Comparison of ENCODE assay signal across 11 cellular contexts in the genomic region with DNA sequence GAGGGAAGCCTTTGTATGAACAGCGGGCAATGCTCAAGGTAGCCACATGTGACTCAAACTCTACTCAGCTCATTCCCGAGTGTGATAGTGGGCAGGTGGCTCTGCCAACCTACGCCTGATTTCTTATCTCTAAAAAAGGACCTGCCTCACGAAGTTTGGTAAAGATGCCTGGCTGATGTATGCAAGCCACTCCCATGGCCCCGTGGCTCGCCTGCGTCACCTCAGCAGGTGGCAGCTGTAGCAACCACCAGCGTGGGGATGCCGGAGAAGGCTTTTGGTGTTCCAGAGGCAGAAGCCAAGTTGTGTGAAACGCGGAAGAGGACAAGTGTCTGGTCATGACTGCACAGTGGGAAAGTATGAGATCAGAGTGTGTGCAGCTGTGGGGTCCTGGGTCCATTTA. TPM values are rescaled to one million over a fixed set of nuclear protein-coding genes. Genes with fewer than 3 reads are reported as not detected.
DNase-seq lines count a peak whose midpoint lies in the region; ATAC-seq and TF ChIP-seq lines count a peak whose summit lies in the region.
"Had no signal": no experiment of that assay in that cellular context is flagged by ENCODE, and none has a peak within 500 bp of the region (broad histone marks: within the 10 kb centered on the region; RNA-seq: fewer than 3 reads in every experiment).

No MANE protein-coding gene starts in this region.

- peak overlapping the region; percentile 19 for H3K4me3 Mint-ChIP-seq in CD8-positive, alpha-beta T cell
- H3K4me3 Mint-ChIP-seq in activated naive CD8-positive, alpha-beta T cell treated with anti-CD3 and anti-CD28 coated beads for 36 hours: no peak overlapping the region
- no peak overlapping the region for H3K4me3 Mint-ChIP-seq in nephron

- H3K27me3 Mint-ChIP-seq in CD8-positive, alpha-beta T cell (ENCODE audit: low read depth): peaks cover 10% of the 10 kb centered on the region
- H3K27me3 Mint-ChIP-seq in activated naive CD8-positive, alpha-beta T cell treated with anti-CD3 and anti-CD28 coated beads for 36 hours: peaks cover 24% of the 10 kb centered on the region
- no peaks in the 10 kb centered on the region for H3K27me3 Mint-ChIP-seq in nephron (ENCODE audit: low read depth)

- CTCF ChIA-PET in CD8-positive, alpha-beta T cell (lab: Charles Lee): interaction anchor here (1.1 to 2.0 kb wide), 2 partner anchors 15 to 36 kb away, joined by 3 to 6 read pairs; no protein-coding TSS in a partner anchor

- no peaks in the 10 kb centered on the region for H3K36me3 ChIP-seq in CD8-positive, alpha-beta T cell (ENCODE audit: insufficient read depth, low read length)

- no peaks in the 10 kb centered on the region for H3K36me3 Mint-ChIP-seq in CD8-positive, alpha-beta T cell
- peaks cover 27% of the 10 kb centered on the region for H3K36me3 Mint-ChIP-seq in activated naive CD8-positive, alpha-beta T cell treated with anti-CD3 and anti-CD28 coated beads for 36 hours
- peaks cover 21% of the 10 kb centered on the region for H3K36me3 Mint-ChIP-seq in nephron (ENCODE audit: low read depth)

- no peak overlapping the region for H3K27ac ChIP-seq in CD8-positive, alpha-beta T cell (ENCODE audit: low read depth, low read length)

- H3K9me3 ChIP-seq in CD8-positive, alpha-beta T cell (ENCODE audit: low read length): no peaks in the 10 kb centered on the region

- POLR2A ChIA-PET in CD8-positive, alpha-beta T cell (lab: Charles Lee): interaction anchor here (1.6 kb wide), 1 partner anchor 20 kb away, joined by 3 read pairs; no protein-coding TSS in a partner anchor

- no peak overlapping the region for H3K4me3 ChIP-seq in CD8-positive, alpha-beta T cell (ENCODE audit: low read depth, low read length)
- no peak overlapping the region for H3K4me3 ChIP-seq in lower leg skin (ENCODE audit: low read depth, poor library complexity, severe bottlenecking)
- H3K4me3 ChIP-seq: coronary artery had no signal

- no peak for TF ChIP-seq POLR2A in lower leg skin (IDR thresholded peaks at IDR 0.05)

- 78 to 85% methylated on average over 11 of the region's 11 CpGs for WGBS in lower leg skin, 2 donors

- H3K27me3 ChIP-seq in CD8-positive, alpha-beta T cell (ENCODE audit: insufficient read depth, low read length): no peaks in the 10 kb centered on the region

- no peak for DNase-seq in CD8-positive, alpha-beta T cell
- peak; percentile 43 for DNase-seq in NCI-H2196 treated with DMSO at 0.1 percent for 48 hours (lab: John Stamatoyannopoulos, UW; ENCODE audit: unreplicated experiment)
- no peak for DNase-seq in activated naive CD8-positive, alpha-beta T cell treated with anti-CD3 and anti-CD28 coated beads for 36 hours
- DNase-seq in lower leg skin (ENCODE audit: low spot score in 2 of 2): no peak
- no peak for DNase-seq in SKM-1 treated with dmso at 0.1 percent for 144 hours (lab: John Stamatoyannopoulos, UW; ENCODE audit: unreplicated experiment)
- no peak for DNase-seq in ureter (ENCODE audit: low spot score)
- DNase-seq: Calu3, NCI-H446 had no signal

- ATAC-seq in CD8-positive, alpha-beta T cell: no peak
- no peak for ATAC-seq in GM18873 (IDR thresholded peaks at IDR 0.05; ENCODE audit: low FRiP score, unreplicated experiment)

- no peaks in the 10 kb centered on the region for H3K9me3 Mint-ChIP-seq in CD8-positive, alpha-beta T cell
- no peaks in the 10 kb centered on the region for H3K9me3 Mint-ChIP-seq in activated naive CD8-positive, alpha-beta T cell treated with anti-CD3 and anti-CD28 coated beads for 36 hours
- no peaks in the 10 kb centered on the region for H3K9me3 Mint-ChIP-seq in nephron

- intact Hi-C loops in CD8-positive, alpha-beta T cell (cut with DNase I, micrococcal nuclease): no loop called here
- intact Hi-C loops in lower leg skin (cut with DNase I; ENCODE audit: low total_unique reads): no loop called here

- peaks cover 32% of the 10 kb centered on the region for H3K4me1 ChIP-seq in CD8-positive, alpha-beta T cell (ENCODE audit: insufficient read depth, low read length)

- H3K27ac Mint-ChIP-seq in CD8-positive, alpha-beta T cell: peak overlapping the region; percentile 84
- peak overlapping the region; percentile 87 for H3K27ac Mint-ChIP-seq in activated naive CD8-positive, alpha-beta T cell treated with anti-CD3 and anti-CD28 coated beads for 36 hours
- peak overlapping the region; percentile 71 to 87 (median 82) for H3K27ac Mint-ChIP-seq in nephron

- no peak for TF ChIP-seq CTCF in CD8-positive, alpha-beta T cell (IDR thresholded peaks at IDR 0.05)
- no peak for TF ChIP-seq CTCF in nephron (IDR thresholded peaks at IDR 0.05; ENCODE audit: unreplicated experiment in 3 of 3)
- TF ChIP-seq CTCF in lower leg skin (IDR thresholded peaks at IDR 0.05): no peak

- H3K4me1 Mint-ChIP-seq in CD8-positive, alpha-beta T cell (ENCODE audit: low read depth): peaks cover 32% of the 10 kb centered on the region
- peaks cover 23% of the 10 kb centered on the region for H3K4me1 Mint-ChIP-seq in activated naive CD8-positive, alpha-beta T cell treated with anti-CD3 and anti-CD28 coated beads for 36 hours
- peaks cover 55% of the 10 kb centered on the region for H3K4me1 Mint-ChIP-seq in nephron

RNA-seq across cellular contexts. Expression of a gene that starts 5.4 kb away (rescaled TPM):
- under 1 TPM; 0.31 to 0.52 TPM for total RNA-seq in CD8-positive, alpha-beta T cell
- 10 to 100 TPM; 65.4 to 65.6 TPM for total RNA-seq in activated naive CD8-positive, alpha-beta T cell treated with anti-CD3 and anti-CD28 coated beads for 36 hours
- total RNA-seq in lower leg skin (100 to 1,000 TPM in 2 of 4 donors, 10 to 100 TPM in 2; 15.4 to 540 (median 173) TPM), ureter (118 TPM)

RNA-seq across cellular contexts. Expression of a gene that starts 16.7 kb away (rescaled TPM):
- 1 to 10 TPM; 3.1 TPM for total RNA-seq in CD8-positive, alpha-beta T cell
- 10 to 100 TPM; 18.1 to 18.2 TPM for total RNA-seq in activated naive CD8-positive, alpha-beta T cell treated with anti-CD3 and anti-CD28 coated beads for 36 hours
- total RNA-seq in lower leg skin: 10 to 100 TPM in 2 of 4 donors, 1 to 10 TPM in 2; 7.3 to 58.6 (median 21.8) TPM
- 40.7 TPM for total RNA-seq in ureter

RNA-seq across cellular contexts. Expression of a gene that starts 40.8 kb away (rescaled TPM):
- total RNA-seq in CD8-positive, alpha-beta T cell: 10 to 100 TPM; 12.9 to 15.2 TPM
- total RNA-seq in activated naive CD8-positive, alpha-beta T cell treated with anti-CD3 and anti-CD28 coated beads for 36 hours: 100 to 1,000 TPM; 135 to 140 TPM
- 1 to 10 TPM; 7.9 to 9.1 (median 8.8) TPM for total RNA-seq in lower leg skin
- 10.4 TPM for total RNA-seq in ureter

RNA-seq across cellular contexts. Expression of a gene that starts 41.1 kb away (rescaled TPM):
- 10 to 100 TPM; 48.1 to 53.9 TPM for total RNA-seq in CD8-positive, alpha-beta T cell
- total RNA-seq in activated naive CD8-positive, alpha-beta T cell treated with anti-CD3 and anti-CD28 coated beads for 36 hours: 100 to 1,000 TPM; 143 TPM
- total RNA-seq in lower leg skin (10 to 100 TPM; 33.6 to 42.8 (median 36.6) TPM), ureter (98.7 TPM)

RNA-seq across cellular contexts. Expression of a gene that starts 57.9 kb away (rescaled TPM):
- 10 to 100 TPM; 11.5 to 14.9 TPM for total RNA-seq in CD8-positive, alpha-beta T cell
- total RNA-seq in activated naive CD8-positive, alpha-beta T cell treated with anti-CD3 and anti-CD28 coated beads for 36 hours: 1 to 10 TPM; 5.7 to 6.4 TPM
- total RNA-seq in lower leg skin (10 to 100 TPM; 10.9 to 27.8 (median 18.3) TPM), ureter (31.1 TPM)

Comparison
In these comparisons a context has a peak if more than half of its experiments do, and no peak if none do; other contexts are left out.
1. RNA of a gene that starts 5.4 kb away (total RNA-seq): 15.4 to 540 TPM in lower leg skin, 118 TPM in ureter (single experiment) and 65.4 to 65.6 TPM in activated naive CD8-positive, alpha-beta T cell treated with anti-CD3 and anti-CD28 coated beads for 36 hours; 0.31 to 0.52 TPM in CD8-positive, alpha-beta T cell; every median in the first group is over 10 times any median in the second.
2. RNA of a gene that starts 40.8 kb away (total RNA-seq): 135 to 140 TPM in activated naive CD8-positive, alpha-beta T cell treated with anti-CD3 and anti-CD28 coated beads for 36 hours; 12.9 to 15.2 TPM in CD8-positive, alpha-beta T cell, 10.4 TPM in ureter (single experiment) and 7.9 to 9.1 TPM in lower leg skin; every median in the first group is over 4 times any median in the second.
3. Peak in every context shown above with its lines, with median percentiles within 50 percentile points of each other: H3K27ac Mint-ChIP-seq.